In the genomic region with DNA sequence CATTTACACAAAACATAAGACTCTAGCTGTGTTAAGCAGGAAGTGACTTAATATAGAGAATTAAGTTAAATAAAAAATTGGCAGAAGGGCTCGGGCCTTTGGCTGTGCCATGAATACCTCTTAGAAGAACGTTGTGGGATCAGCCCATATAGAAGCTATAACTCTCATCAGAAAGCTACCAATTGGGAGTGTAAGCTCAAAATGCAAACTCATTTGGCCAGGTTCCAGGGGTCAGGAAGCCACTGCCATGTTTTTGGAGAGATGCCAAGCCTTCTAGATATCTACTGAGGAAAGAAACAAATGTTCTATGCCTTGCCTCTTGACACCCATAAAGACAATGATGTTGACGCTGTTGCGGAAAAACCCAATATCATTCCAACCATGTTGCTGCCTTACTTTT, we compare ENCODE assay signal across 11 cellular contexts.
"Had no signal": no experiment of that assay in that cellular context is flagged by ENCODE, and none has a peak within 500 bp of the region (broad histone marks: within the 10 kb centered on the region; RNA-seq: fewer than 3 reads in every experiment).

No MANE protein-coding gene starts in this region.

- DNase-seq: activated CD4-positive, alpha-beta T cell treated with anti-CD3 and anti-CD28 coated beads, Interleukin-2, amount 50 U/mL, for 4 hours; activated CD4-positive, CD25-positive, alpha-beta regulatory T cell treated with anti-CD3 and anti-CD28 coated beads, Interleukin-2, amount 50 U/mL, for 72 hours; activated effector memory CD4-positive, alpha-beta T cell treated with Interleukin-2 at 50 U/mL for 16 hours; activated T-cell treated with anti-CD3 and anti-CD28 coated beads, Interleukin-2, amount 50 U/mL, for 24 hours; effector memory CD8-positive, alpha-beta T cell; kidney glomerular epithelial cell; lower lobe of right lung; naive B cell; retina; tibial artery; uterus had no signal
